Comparison of ENCODE assay signal across 8 cellular contexts in genomic region chr6:36682328-36683144, GRCh38. TPM values are rescaled to one million over a fixed set of nuclear protein-coding genes. Genes with fewer than 3 reads are reported as not detected.
DNase-seq lines count a peak whose midpoint lies in the region; ATAC-seq, FAIRE-seq and TF ChIP-seq lines count a peak whose summit lies in the region.

No MANE protein-coding gene starts in this region.

- H3K79me2 ChIP-seq in HCT116 (ENCODE audit: insufficient read depth, low read length): peaks cover 59% of the 10 kb centered on the region

- peak overlapping the region; percentile 4 to 30; a peak in 2 of 4 replicates for H3K4me3 ChIP-seq in HCT116 (replicated peaks in 1 of 2; ENCODE audit: low read depth in 1 of 2, low read length in 2 of 2)
- peak overlapping the region; percentile 99 for H3K4me3 ChIP-seq in fibroblast of pulmonary artery (replicated peaks; ENCODE audit: low read depth, low read length)
- H3K4me3 ChIP-seq in small intestine (ENCODE audit: low read depth in 1 of 2, low read length in 2 of 2): peak overlapping the region in 1 of 2 donors; percentile 39

- H3K4me1 Mint-ChIP-seq in CD4-positive, alpha-beta T cell (ENCODE audit: low read depth): peaks cover 40% of the 10 kb centered on the region
- H3K4me1 Mint-ChIP-seq in activated CD8-positive, alpha-beta T cell treated with anti-CD3 and anti-CD28 coated beads, Interleukin-2, amount 10 ng/mL, durations not matched to agents 7 days and 5 days (ENCODE audit: low read depth): peaks cover 46% of the 10 kb centered on the region

- no peak for FAIRE-seq in small intestine (lab: Jason Lieb, UNC)
- no peak for FAIRE-seq in HTR-8/SVneo (lab: Jason Lieb, UNC)

- 7 to 41% (median 20%) methylated on average over 10 to 11 of the region's 11 CpGs for WGBS in small intestine, 3 donors

- H3K27me3 Mint-ChIP-seq in CD4-positive, alpha-beta T cell: peaks cover 14% of the 10 kb centered on the region
- H3K27me3 Mint-ChIP-seq in activated CD8-positive, alpha-beta T cell treated with anti-CD3 and anti-CD28 coated beads, Interleukin-2, amount 10 ng/mL, durations not matched to agents 7 days and 5 days (ENCODE audit: low read depth): no peaks in the 10 kb centered on the region

- POLR2A ChIA-PET in CD4-positive, alpha-beta T cell (lab: Charles Lee): no interaction called here
- POLR2A ChIA-PET in HCT116 (lab: Charles Lee): interaction anchor here (0.6 to 1.8 kb wide), 6 partner anchors 13 to 68 kb away, joined by 3 to 11 read pairs (median 4); no protein-coding TSS in a partner anchor
- POLR2A ChIA-PET in activated CD8-positive, alpha-beta T cell treated with anti-CD3 and anti-CD28 coated beads, Interleukin-2, amount 10 ng/mL, durations not matched to agents 7 days and 5 days (lab: Charles Lee): interaction anchor here (0.6 to 1.7 kb wide), 6 partner anchors 8 to 83 kb away, joined by 3 to 4 read pairs (median 3); no protein-coding TSS in a partner anchor

- ATAC-seq in CD4-positive, alpha-beta T cell (ENCODE audit: poor library complexity): peak; percentile 45
- no peak; the same call in 1 of the 2 replicates for ATAC-seq in HCT116
- peak; percentile 15 for ATAC-seq in activated CD8-positive, alpha-beta T cell treated with anti-CD3 and anti-CD28 coated beads, Interleukin-2, amount 10 ng/mL, durations not matched to agents 7 days and 5 days
- ATAC-seq in GM19324 (IDR thresholded peaks at IDR 0.05; ENCODE audit: low FRiP score, unreplicated experiment): no peak

- H3K4me1 ChIP-seq in HCT116 (ENCODE audit: control insufficient read depth in 1 of 2, insufficient read depth in 2 of 2, low read length in 2 of 2) (peaks cover 37 to 48% of the 10 kb centered on the region in 2 experiments), small intestine (ENCODE audit: control insufficient read depth in 2 of 2, insufficient read depth in 1 of 2, low read depth in 1 of 2, low read length in 1 of 2) (peaks cover 0 to 5% of the 10 kb centered on the region in 2 donors)

- TF ChIP-seq CTCF in CD4-positive, alpha-beta T cell (IDR thresholded peaks at IDR 0.05): no peak
- TF ChIP-seq CTCF in HCT116 (IDR thresholded peaks at IDR 0.05 in 2 of 3, conservative IDR thresholded peaks at IDR 0.05 in 1 of 3; ENCODE audit: borderline replicate concordance in 1 of 3, insufficient read depth in 1 of 3, low read depth in 2 of 3, low read length in 2 of 3) (no peak), fibroblast of pulmonary artery (IDR thresholded peaks at IDR 0.05; ENCODE audit: low read length, missing control alignments) (no peak)

- H2AFZ ChIP-seq in HCT116 (ENCODE audit: low read depth, low read length, poor library complexity, severe bottlenecking): no peak overlapping the region

- H3K27ac Mint-ChIP-seq in CD4-positive, alpha-beta T cell: peak overlapping the region; percentile 88
- H3K27ac Mint-ChIP-seq in activated CD8-positive, alpha-beta T cell treated with anti-CD3 and anti-CD28 coated beads, Interleukin-2, amount 10 ng/mL, durations not matched to agents 7 days and 5 days: peak overlapping the region; percentile 74

- H3K27ac ChIP-seq in CD4-positive, alpha-beta T cell (ENCODE audit: low read depth, low read length): peak overlapping the region; percentile 47
- H3K27ac ChIP-seq in HCT116 (ENCODE audit: low read depth, low read length): peak overlapping the region; percentile 64
- H3K27ac ChIP-seq in small intestine (ENCODE audit: low read depth in 1 of 2, low read length in 1 of 2): peak overlapping the region; percentile 82 to 94

- intact Hi-C loops in CD4-positive, alpha-beta T cell (cut with DNase I, micrococcal nuclease): loop anchor here (5.0 to 10.0 kb wide), 3 partner anchors 138 to 380 kb away; partner anchors contain the start of gene STK38 (in 1 of the 2)
- intact Hi-C loops in HCT116 (cut with micrococcal nuclease): loop anchor here (1.0 to 5.0 kb wide), 3 partner anchors 42 to 260 kb away; no protein-coding TSS in a partner anchor

- BruUV-seq in HCT116 (replicated peaks; lab: Mats Ljungman, UMichigan): no TSS peak

- peak overlapping the region; percentile 82 for H3K4me3 Mint-ChIP-seq in CD4-positive, alpha-beta T cell
- peak overlapping the region; percentile 56 for H3K4me3 Mint-ChIP-seq in activated CD8-positive, alpha-beta T cell treated with anti-CD3 and anti-CD28 coated beads, Interleukin-2, amount 10 ng/mL, durations not matched to agents 7 days and 5 days

- peak in 9 of 10 experiments; percentile 42 to 80 (median 59) for DNase-seq in CD4-positive, alpha-beta T cell
- DNase-seq in HCT116 (ENCODE audit: low read depth, low spot score): no peak
- peak; percentile 95 for DNase-seq in NCI-H345 (lab: John Stamatoyannopoulos, UW)
- peak; percentile 69 for DNase-seq in activated CD8-positive, alpha-beta T cell treated with anti-CD3 and anti-CD28 coated beads, Interleukin-2, amount 10 ng/mL, durations not matched to agents 7 days and 5 days
- no peak for DNase-seq in fibroblast of pulmonary artery (ENCODE audit: low read depth)
- peak; percentile 90 for DNase-seq in small intestine
- DNase-seq in HTR-8/SVneo (ENCODE audit: insufficient read length, low spot score): no peak

- H3K36me3 ChIP-seq in HCT116 (ENCODE audit: control insufficient read depth in 1 of 2, insufficient read depth in 2 of 2, low read length in 2 of 2) (peaks cover 25 to 37% of the 10 kb centered on the region in 2 experiments), small intestine (ENCODE audit: control insufficient read depth in 2 of 2, insufficient read depth in 2 of 2, low read length in 2 of 2) (peaks cover 25 to 38% of the 10 kb centered on the region in 2 donors)

- no peaks in the 10 kb centered on the region for H3K27me3 ChIP-seq in CD4-positive, alpha-beta T cell (ENCODE audit: control insufficient read depth, insufficient read depth, low read length)
- H3K27me3 ChIP-seq in HCT116 (ENCODE audit: insufficient read depth, low read length) (no peaks in the 10 kb centered on the region), small intestine (ENCODE audit: control insufficient read depth in 2 of 2, insufficient read depth in 2 of 2, low read length in 2 of 2) (no peaks in the 10 kb centered on the region)

- TF ChIP-seq POLR2A in HCT116 (IDR thresholded peaks at IDR 0.05; ENCODE audit: borderline replicate concordance, extremely low read depth, insufficient read depth, insufficient read length): no peak

- peak overlapping the region; percentile 72 for H3K4me2 ChIP-seq in HCT116 (ENCODE audit: low read length)

- peak overlapping the region; percentile 54 for H3K9ac ChIP-seq in HCT116 (ENCODE audit: low read length)

- no peaks in the 10 kb centered on the region for H3K9me2 ChIP-seq in HCT116 (ENCODE audit: insufficient read depth)

- H3K9me3 ChIP-seq in CD4-positive, alpha-beta T cell (ENCODE audit: control insufficient read depth, low read length): no peaks in the 10 kb centered on the region
- H3K9me3 ChIP-seq in HCT116 (ENCODE audit: control insufficient read depth in 1 of 2, insufficient read depth in 1 of 2, low read depth in 1 of 2, low read length in 2 of 2): no peaks in the 10 kb centered on the region
- H3K9me3 ChIP-seq in small intestine (ENCODE audit: control insufficient read depth, low read depth): no peaks in the 10 kb centered on the region

- RAD21 ChIA-PET in HCT116 (lab: Charles Lee; ENCODE audit: low non-redundant PET in 1 of 2, low total read pairs in 2 of 2, uncharacterized antibody in 2 of 2, unreplicated experiment in 2 of 2): no interaction called here

- TF ChIP-seq RAD21 in HCT116 (IDR thresholded peaks at IDR 0.05; ENCODE audit: low read depth): no peak

- no peaks in the 10 kb centered on the region for H3K9me3 Mint-ChIP-seq in CD4-positive, alpha-beta T cell
- no peaks in the 10 kb centered on the region for H3K9me3 Mint-ChIP-seq in activated CD8-positive, alpha-beta T cell treated with anti-CD3 and anti-CD28 coated beads, Interleukin-2, amount 10 ng/mL, durations not matched to agents 7 days and 5 days (ENCODE audit: insufficient read depth)

- CTCF ChIA-PET in CD4-positive, alpha-beta T cell (lab: Charles Lee): interaction anchor here (0.7 to 4.0 kb wide), 5 partner anchors 10 to 100 kb away, joined by 3 to 22 read pairs (median 4); no protein-coding TSS in a partner anchor
- CTCF ChIA-PET in HCT116 (lab: Charles Lee): interaction anchor here (1.0 kb wide), 1 partner anchor 77 kb away, joined by 4 read pairs; no protein-coding TSS in a partner anchor
- CTCF ChIA-PET in activated CD8-positive, alpha-beta T cell treated with anti-CD3 and anti-CD28 coated beads, Interleukin-2, amount 10 ng/mL, durations not matched to agents 7 days and 5 days (lab: Charles Lee): interaction anchor here (0.8 to 4.1 kb wide), 11 partner anchors 8 to 83 kb away, joined by 3 to 20 read pairs (median 4); no protein-coding TSS in a partner anchor

- peaks cover 4% of the 10 kb centered on the region; the same call in 1 of the 2 replicates for H4K20me1 ChIP-seq in HCT116 (ENCODE audit: insufficient read depth)

- H3K36me3 Mint-ChIP-seq in CD4-positive, alpha-beta T cell (ENCODE audit: low read depth): peaks cover 5% of the 10 kb centered on the region
- H3K36me3 Mint-ChIP-seq in activated CD8-positive, alpha-beta T cell treated with anti-CD3 and anti-CD28 coated beads, Interleukin-2, amount 10 ng/mL, durations not matched to agents 7 days and 5 days (ENCODE audit: low read depth): peaks cover 60% of the 10 kb centered on the region

TF ChIP-seq in HCT116, 20 proteins besides CTCF, POLR2A, EP300 and RAD21 (continues in another document):
- TF ChIP-seq SIN3A (IDR thresholded peaks at IDR 0.05; ENCODE audit: low read depth): no peak
- TF ChIP-seq ZFX (IDR thresholded peaks at IDR 0.05): no peak
- no peak for TF ChIP-seq SP1 (IDR thresholded peaks at IDR 0.05; ENCODE audit: low read depth)
- no peak for TF ChIP-seq TCF7L2 (IDR thresholded peaks at IDR 0.05; ENCODE audit: borderline replicate concordance, extremely low read depth, insufficient read depth, insufficient read length)
- TF ChIP-seq SRF (IDR thresholded peaks at IDR 0.05; ENCODE audit: low read depth): no peak
- TF ChIP-seq CBX3 (IDR thresholded peaks at IDR 0.05; ENCODE audit: low read depth): no peak
- TF ChIP-seq CEBPB (IDR thresholded peaks at IDR 0.05; ENCODE audit: low read depth): no peak

RNA-seq across cellular contexts. Expression of gene CDKN1A, which starts 4.0 kb away (rescaled TPM):
- 10 to 100 TPM; 98.3 to 98.6 TPM for total RNA-seq in CD4-positive, alpha-beta T cell
- 179 TPM for total RNA-seq in HCT116 (2021; ENCODE audit: unreplicated experiment)
- 218 and 229 TPM in 2 replicates for polyA plus RNA-seq in HCT116 (2012)
- total RNA-seq in activated CD8-positive, alpha-beta T cell treated with anti-CD3 and anti-CD28 coated beads, Interleukin-2, amount 10 ng/mL, durations not matched to agents 7 days and 5 days: 10 to 100 TPM; 43.4 to 44.2 TPM
- 100 to 1,000 TPM in 2 of 3 donors, 10 to 100 TPM in 1; 96.8 to 464 (median 327) TPM for polyA plus RNA-seq in small intestine

RNA-seq across cellular contexts. Expression of gene RAB44, which starts 15.1 kb away (rescaled TPM):
- total RNA-seq in CD4-positive, alpha-beta T cell: under 1 TPM; 0.22 TPM
- 0.05 TPM for total RNA-seq in HCT116 (2021; ENCODE audit: unreplicated experiment)
- 0.02 and 0.03 TPM in 2 replicates for polyA plus RNA-seq in HCT116 (2012)
- not detected for total RNA-seq in activated CD8-positive, alpha-beta T cell treated with anti-CD3 and anti-CD28 coated beads, Interleukin-2, amount 10 ng/mL, durations not matched to agents 7 days and 5 days
- under 1 TPM in 2 of 3 donors, not detected in 1; 0.18 to 0.22 TPM for polyA plus RNA-seq in small intestine

Comparison
In these comparisons a context has a peak if more than half of its experiments do, and no peak if none do; other contexts are left out.
1. ATAC-seq: peak in CD4-positive, alpha-beta T cell (single experiment) and activated CD8-positive, alpha-beta T cell treated with anti-CD3 and anti-CD28 coated beads, Interleukin-2, amount 10 ng/mL, durations not matched to agents 7 days and 5 days (single experiment); none in HCT116 (single experiment) and GM19324 (single experiment).
2. DNase-seq: peak in CD4-positive, alpha-beta T cell (9 of 10), NCI-H345 (single experiment), activated CD8-positive, alpha-beta T cell treated with anti-CD3 and anti-CD28 coated beads, Interleukin-2, amount 10 ng/mL, durations not matched to agents 7 days and 5 days (single experiment) and small intestine (single experiment); none in HCT116 (single experiment), fibroblast of pulmonary artery (single experiment) and HTR-8/SVneo (single experiment).
3. Peak in every context shown above with its lines, with median percentiles within 50 percentile points of each other: H3K27ac ChIP-seq.